Comparison of ENCODE assay signal across 21 cellular contexts in genomic region chr7:79552463-79552862, GRCh38.
DNase-seq lines count a peak whose midpoint lies in the region; ATAC-seq, FAIRE-seq and TF ChIP-seq lines count a peak whose summit lies in the region.
"Had no signal": no experiment of that assay in that cellular context is flagged by ENCODE, and none has a peak within 500 bp of the region (broad histone marks: within the 10 kb centered on the region; RNA-seq: fewer than 3 reads in every experiment).

No MANE protein-coding gene starts in this region.

- no peak overlapping the region for H3K9ac ChIP-seq in IMR-90 (ENCODE audit: low read depth, low read length)
- H3K9ac ChIP-seq in K562 (ENCODE audit: insufficient read depth in 1 of 2, low read depth in 2 of 2, low read length in 2 of 2), result no peak overlapping the region
- no peak overlapping the region for H3K9ac ChIP-seq in kidney (ENCODE audit: low read length in 2 of 2)
- H3K9ac ChIP-seq: BLaER1 treated with 17β-estradiol and CSF1 and Interleukin-3, amounts not matched to agents 10 nM and 100 nM had no signal

- H4K91ac ChIP-seq in IMR-90 (ENCODE audit: insufficient read depth, low read depth, low read length), result no peak overlapping the region

- no peak for TF ChIP-seq RAD21 in IMR-90 (IDR thresholded peaks at IDR 0.05; ENCODE audit: low read length)
- no peak for TF ChIP-seq RAD21 in K562 (CRISPR knock-in tag; conservative IDR thresholded peaks at IDR 0.05 in 1 of 2, IDR thresholded peaks at IDR 0.05 in 1 of 2)

- H3K27me3 ChIP-seq in IMR-90 (ENCODE audit: control insufficient read depth, insufficient read depth, low read length) (no peaks in the 10 kb centered on the region), K562 (ENCODE audit: control insufficient read depth in 2 of 2, insufficient read depth in 2 of 2, low read length in 2 of 2) (no peaks in the 10 kb centered on the region)
- H3K27me3 ChIP-seq: BE2C; BLaER1 treated with 17β-estradiol and CSF1 and Interleukin-3, amounts not matched to agents 10 nM and 100 nM had no signal

- FAIRE-seq in K562 (lab: Jason Lieb, UNC), result no peak
- peak; percentile 85 for FAIRE-seq in kidney (lab: Jason Lieb, UNC)
- FAIRE-seq: D721Med, GM12891, GM18507 had no signal

- H3K18ac ChIP-seq in IMR-90 (ENCODE audit: low read depth, low read length), result no peak overlapping the region

- H3K4me3 ChIP-seq in IMR-90 (ENCODE audit: insufficient read depth, low read depth, low read length) (no peak overlapping the region), K562 (no peak overlapping the region), kidney (ENCODE audit: low read length in 2 of 2) (no peak overlapping the region)
- H3K4me3 ChIP-seq: BLaER1 treated with 17β-estradiol and CSF1 and Interleukin-3, amounts not matched to agents 10 nM and 100 nM; GM23338 had no signal

- BruUV-seq in IMR-90 (replicated peaks; lab: Mats Ljungman, UMichigan) (no TSS peak), K562 (replicated peaks; lab: Mats Ljungman, UMichigan) (no TSS peak)

- no peak overlapping the region for H2BK20ac ChIP-seq in IMR-90 (ENCODE audit: low read depth, low read length)

- ATAC-seq in IMR-90 (ENCODE audit: low read depth) (no peak), K562 (no peak)
- ATAC-seq: GM23338, HCT116 had no signal

- H3K9me1 ChIP-seq in IMR-90 (ENCODE audit: insufficient read depth, low read length) (no peaks in the 10 kb centered on the region), K562 (ENCODE audit: control insufficient read depth, insufficient read depth, low read length) (no peaks in the 10 kb centered on the region)

- TF ChIP-seq CTCF in IMR-90 (conservative IDR thresholded peaks at IDR 0.05; ENCODE audit: low read depth, low read length) (no peak), K562 (IDR thresholded peaks at IDR 0.05 in 2 of 3, conservative IDR thresholded peaks at IDR 0.05 in 1 of 3; ENCODE audit: insufficient read depth in 2 of 3, low read depth in 1 of 3, low read length in 3 of 3) (no peak), kidney (IDR thresholded peaks at IDR 0.05; ENCODE audit: borderline replicate concordance, extremely low read depth, insufficient read depth) (no peak)

- H3K4ac ChIP-seq in IMR-90 (ENCODE audit: low read depth, low read length), result no peak overlapping the region

- H3K56ac ChIP-seq in IMR-90 (ENCODE audit: extremely low read depth, insufficient read depth, low read length), result no peak overlapping the region

- no peaks in the 10 kb centered on the region for H3K79me1 ChIP-seq in IMR-90 (ENCODE audit: low read depth in 1 of 2, low read length in 2 of 2)

- H3K36me3 ChIP-seq in IMR-90 (ENCODE audit: control insufficient read depth, insufficient read depth, low read length) (no peaks in the 10 kb centered on the region), K562 (ENCODE audit: control insufficient read depth, insufficient read depth, low read length) (no peaks in the 10 kb centered on the region), kidney (ENCODE audit: control insufficient read depth in 1 of 2, insufficient read depth in 2 of 2, low read length in 2 of 2) (no peaks in the 10 kb centered on the region)
- H3K36me3 ChIP-seq: BE2C; BLaER1 treated with 17β-estradiol and CSF1 and Interleukin-3, amounts not matched to agents 10 nM and 100 nM had no signal

- DNase-seq in IMR-90 (no peak), K562 (ENCODE audit: extremely low read depth in 1 of 4, low spot score in 3 of 4) (no peak), kidney (no peak), Kasumi-1 (lab: John Stamatoyannopoulos, UW) (no peak)
- DNase-seq in activated naive CD4-positive, alpha-beta T cell treated with anti-CD3 and anti-CD28 coated beads, Interleukin-2, amount 50 U/mL, for 16 hours, result no peak
- DNase-seq in activated CD8-positive, alpha-beta memory T cell treated with anti-CD3 and anti-CD28 coated beads for 24 hours, result no peak
- DNase-seq: ACHN; AML-193; BE2C; CD4-positive, alpha-beta T cell; CD8-positive, alpha-beta memory T cell; DMS53; DMS79 treated with DMSO at 0.1 percent for 48 hours; GF-D8; H9 had no signal

- dilution Hi-C loops in IMR-90 (cut with HindIII; ENCODE audit: low sequenced_read_pairs, unreplicated experiment), result no loop called here

- no peaks in the 10 kb centered on the region for H3K9me3 ChIP-seq in IMR-90 (ENCODE audit: control insufficient read depth, insufficient read depth, low read length)
- H3K9me3 ChIP-seq in K562 (replicated peaks; ENCODE audit: control insufficient read depth, insufficient read depth, low read depth, low read length), result no peaks in the 10 kb centered on the region
- H3K9me3 ChIP-seq in kidney (ENCODE audit: control insufficient read depth in 1 of 2, low read length in 2 of 2), result no peaks in the 10 kb centered on the region
- H3K9me3 ChIP-seq: BE2C; BLaER1 treated with 17β-estradiol and CSF1 and Interleukin-3, amounts not matched to agents 10 nM and 100 nM had no signal

- H2AFZ ChIP-seq in IMR-90 (replicated peaks; ENCODE audit: low read length, poor library complexity) (no peak overlapping the region), K562 (ENCODE audit: low read depth, low read length) (no peak overlapping the region)
- H2AFZ ChIP-seq: GM23338 had no signal

- no peak overlapping the region for H3K27ac ChIP-seq in IMR-90 (ENCODE audit: insufficient read depth, low read length)
- no peak overlapping the region for H3K27ac ChIP-seq in K562 (ENCODE audit: extremely low read depth, low read depth, low read length)
- no peak overlapping the region for H3K27ac ChIP-seq in kidney (ENCODE audit: low read depth in 2 of 2, low read length in 2 of 2)
- H3K27ac ChIP-seq: BLaER1 treated with 17β-estradiol and CSF1 and Interleukin-3, amounts not matched to agents 10 nM and 100 nM had no signal

- H4K20me1 ChIP-seq in IMR-90 (ENCODE audit: insufficient read depth, low read length), result no peaks in the 10 kb centered on the region
- no peaks in the 10 kb centered on the region for H4K20me1 ChIP-seq in K562 (replicated peaks; ENCODE audit: control insufficient read depth, insufficient read depth, low read length)
- H4K20me1 ChIP-seq: BLaER1 treated with 17β-estradiol and CSF1 and Interleukin-3, amounts not matched to agents 10 nM and 100 nM had no signal

- no peaks in the 10 kb centered on the region for H3K79me2 ChIP-seq in K562 (ENCODE audit: control insufficient read depth, insufficient read depth, low read length)

- no peak overlapping the region for H2BK120ac ChIP-seq in IMR-90 (ENCODE audit: low read depth, low read length)

- TF ChIP-seq POLR2A in IMR-90 (IDR thresholded peaks at IDR 0.05; ENCODE audit: low read depth, low read length) (no peak), K562 (conservative IDR thresholded peaks at IDR 0.05) (no peak)

- no peak overlapping the region for H4K5ac ChIP-seq in IMR-90 (ENCODE audit: low read depth, low read length)

- H2AK9ac ChIP-seq in IMR-90 (replicated peaks; ENCODE audit: low read depth, low read length, poor library complexity), result no peak overlapping the region

- H3K4me1 ChIP-seq in IMR-90 (ENCODE audit: control insufficient read depth, insufficient read depth, low read length) (peaks cover 2% of the 10 kb centered on the region; the same call in 1 of the 2 replicates), K562 (replicated peaks in 1 of 2; ENCODE audit: control insufficient read depth in 2 of 2, insufficient read depth in 2 of 2, low read length in 2 of 2) (no peaks in the 10 kb centered on the region), kidney (ENCODE audit: control insufficient read depth in 1 of 2, insufficient read depth in 1 of 2, low read depth in 1 of 2, low read length in 2 of 2) (no peaks in the 10 kb centered on the region)
- H3K4me1 ChIP-seq: BLaER1 treated with 17β-estradiol and CSF1 and Interleukin-3, amounts not matched to agents 10 nM and 100 nM had no signal

- no peak overlapping the region for H2AK5ac ChIP-seq in IMR-90 (ENCODE audit: low read depth, low read length)

- H3K4me2 ChIP-seq in IMR-90 (ENCODE audit: low read depth, low read length) (no peak overlapping the region), K562 (ENCODE audit: insufficient read depth, low read length) (no peak overlapping the region)
- H3K4me2 ChIP-seq: BLaER1 treated with 17β-estradiol and CSF1 and Interleukin-3, amounts not matched to agents 10 nM and 100 nM; GM23338 had no signal

- no peak overlapping the region for H3K14ac ChIP-seq in IMR-90 (replicated peaks; ENCODE audit: low read depth, low read length)

- no peak overlapping the region for H4K8ac ChIP-seq in IMR-90 (ENCODE audit: low read depth in 2 of 2, low read length in 2 of 2)

- intact Hi-C loops in IMR-90 (cut with micrococcal nuclease) (no loop called here), K562 (cut with micrococcal nuclease) (no loop called here), kidney (cut with DNase I) (no loop called here)

- no peak overlapping the region for H3K23ac ChIP-seq in IMR-90 (ENCODE audit: low read depth, low read length)

- no peak for TF ChIP-seq EP300 in K562 (IDR thresholded peaks at IDR 0.05; ENCODE audit: low read length)

- CTCF ChIA-PET in IMR-90 (lab: Yijun Ruan, JAX), result no interaction called here
- CTCF ChIA-PET in K562 (lab: Yijun Ruan, JAX; ENCODE audit: low intra/inter-chr PET ratio), result no interaction called here

- in situ Hi-C loops in IMR-90 (cut with MboI; ENCODE audit: low sequenced_read_pairs) (no loop called here), K562 (cut with MboI) (no loop called here)

- H2BK15ac ChIP-seq in IMR-90 (ENCODE audit: low read depth, low read length), result no peak overlapping the region

- H2BK5ac ChIP-seq in IMR-90 (ENCODE audit: low read depth, low read length, poor library complexity, severe bottlenecking), result no peak overlapping the region

- POLR2A ChIA-PET in IMR-90 (lab: Charles Lee; ENCODE audit: unreplicated experiment), result no interaction called here
- POLR2A ChIA-PET in K562 (lab: Yijun Ruan, JAX), result no interaction called here

TF ChIP-seq in IMR-90, 13 proteins besides CTCF, POLR2A, EP300 and RAD21 (continues in another document):
- TF ChIP-seq MXI1 (IDR thresholded peaks at IDR 0.05; ENCODE audit: borderline replicate concordance, low read depth, low read length) (no peak), MAFK (IDR thresholded peaks at IDR 0.05; ENCODE audit: low read depth, low read length) (peak; percentile 25; the same call in 1 of the 2 replicates)

TF ChIP-seq in K562, 482 proteins besides CTCF, POLR2A, EP300 and RAD21:
- TF ChIP-seq ZNF561 (CRISPR knock-in tag; conservative IDR thresholded peaks at IDR 0.05) (no peak), SAP30 (IDR thresholded peaks at IDR 0.05; ENCODE audit: borderline replicate concordance, insufficient read depth, low read depth, low read length, poor library complexity, severe bottlenecking) (no peak), NCOA2 (IDR thresholded peaks at IDR 0.05; ENCODE audit: partially characterized antibody in 2 of 2) (no peak), STAT5A (IDR thresholded peaks at IDR 0.05; ENCODE audit: borderline replicate concordance, low read length) (no peak), NR1H2 (CRISPR knock-in tag; IDR thresholded peaks at IDR 0.05) (no peak), ZNF445 (CRISPR knock-in tag; IDR thresholded peaks at IDR 0.05; ENCODE audit: low read depth) (no peak), C11orf30 (IDR thresholded peaks at IDR 0.05; ENCODE audit: low read depth) (peak; percentile 41; the same call in 1 of the 2 replicates), CC2D1A (IDR thresholded peaks at IDR 0.05) (no peak), ZNF316 (IDR thresholded peaks at IDR 0.05) (peak; percentile 64; the same call in 1 of the 2 replicates)
